ENCODE assay signal across 8 cellular contexts in genomic region chr4:113762061-113762850, GRCh38. TPM values are rescaled to one million over a fixed set of nuclear protein-coding genes. Genes with fewer than 3 reads are reported as not detected.
DNase-seq lines count a peak whose midpoint lies in the region; TF ChIP-seq lines count a peak whose summit lies in the region.

No MANE protein-coding gene starts in this region.

- DNase-seq in GM04504 (ENCODE audit: low read depth) (peak; percentile 99), HFF-Myc (ENCODE audit: extremely low read depth, low read depth) (peak; percentile 99), NAMALWA (ENCODE audit: low spot score) (peak; percentile 100), SK-N-DZ (ENCODE audit: low spot score) (peak; percentile 99), germinal center (ENCODE audit: low spot score) (peak; percentile 93), substantia nigra (lab: John Stamatoyannopoulos, UW) (peak; percentile 80 to 98 (median 94))

- peaks cover 25% of the 10 kb centered on the region for H3K36me3 Mint-ChIP-seq in activated naive CD4-positive, alpha-beta T cell treated with anti-CD3 and anti-CD28 coated beads, Interleukin-2, amount 50 U/mL, for 24 hours

- H3K4me3 ChIP-seq in HFF-Myc (replicated peaks; ENCODE audit: low read depth, low read length) (peak overlapping the region; percentile 95), neutrophil (ENCODE audit: low read depth in 1 of 2, low read length in 1 of 2) (peak overlapping the region; percentile 69 to 81)

- no peaks in the 10 kb centered on the region for H3K9me3 Mint-ChIP-seq in activated naive CD4-positive, alpha-beta T cell treated with anti-CD3 and anti-CD28 coated beads, Interleukin-2, amount 50 U/mL, for 24 hours

- no peaks in the 10 kb centered on the region for H3K9me3 ChIP-seq in neutrophil

- peaks cover 34% of the 10 kb centered on the region for H3K4me1 Mint-ChIP-seq in activated naive CD4-positive, alpha-beta T cell treated with anti-CD3 and anti-CD28 coated beads, Interleukin-2, amount 50 U/mL, for 24 hours

- no peak for TF ChIP-seq CTCF in HFF-Myc (IDR thresholded peaks at IDR 0.05; ENCODE audit: low read depth, low read length, missing control alignments)
- no peak for TF ChIP-seq CTCF in neutrophil (IDR thresholded peaks at IDR 0.05)

- H3K27me3 ChIP-seq in neutrophil = peaks cover 76% of the 10 kb centered on the region

- H3K4me3 Mint-ChIP-seq in activated naive CD4-positive, alpha-beta T cell treated with anti-CD3 and anti-CD28 coated beads, Interleukin-2, amount 50 U/mL, for 24 hours = peak overlapping the region; percentile 94

- H3K27ac Mint-ChIP-seq in activated naive CD4-positive, alpha-beta T cell treated with anti-CD3 and anti-CD28 coated beads, Interleukin-2, amount 50 U/mL, for 24 hours = peak overlapping the region; percentile 96

- peak overlapping the region; percentile 37 for H3K27ac ChIP-seq in neutrophil
- H3K27ac ChIP-seq in substantia nigra (ENCODE audit: low read depth, low read length, poor library complexity, severe bottlenecking) = peak overlapping the region; percentile 97

- no peaks in the 10 kb centered on the region for H3K36me3 ChIP-seq in neutrophil

- no peaks in the 10 kb centered on the region for H3K27me3 Mint-ChIP-seq in activated naive CD4-positive, alpha-beta T cell treated with anti-CD3 and anti-CD28 coated beads, Interleukin-2, amount 50 U/mL, for 24 hours

- H3K4me1 ChIP-seq in neutrophil (ENCODE audit: control insufficient read depth in 1 of 2, insufficient read depth in 1 of 2, low read depth in 1 of 2, low read length in 1 of 2) = peaks cover 21 to 22% of the 10 kb centered on the region in 2 experiments

RNA-seq across cellular contexts. Expression of gene CAMK2D, which starts 0.7 kb away (rescaled TPM):
- polyA plus RNA-seq in SK-N-DZ (2014; cell fraction: cytosol; rRNA removed) = 12.0 and 12.3 TPM in 2 replicates
- polyA plus RNA-seq in SK-N-DZ (2014; cell fraction: nucleus; rRNA removed) = 7.2 and 9.5 TPM in 2 replicates

Comparison
In these comparisons a context has a peak if more than half of its experiments do, and no peak if none do; other contexts are left out.
1. Peak in every context shown above with its lines: DNase-seq, H3K4me3 ChIP-seq and H3K27ac ChIP-seq.